ENCODE assay signal across 31 cellular contexts in genomic region chr11:132115454-132115853, GRCh38.
A peak's percentile ranks its signal among the peaks of the same experiment; 100 is the strongest.
DNase-seq lines count a peak whose midpoint lies in the region; ATAC-seq, FAIRE-seq and TF ChIP-seq lines count a peak whose summit lies in the region.
"Had no signal": no experiment of that assay in that cellular context is flagged by ENCODE, and none has a peak within 500 bp of the region (broad histone marks: within the 10 kb centered on the region; RNA-seq: fewer than 3 reads in every experiment).

No MANE protein-coding gene starts in this region.

- no peak overlapping the region for H3K56ac ChIP-seq in H9 (ENCODE audit: insufficient read length, low read depth, low read length)

- H3T11ph ChIP-seq in H9 (ENCODE audit: low read length): no peak overlapping the region

- H2AFZ ChIP-seq in H9 (ENCODE audit: low read length): no peak overlapping the region
- no peak overlapping the region for H2AFZ ChIP-seq in osteoblast (ENCODE audit: low read length)
- H2AFZ ChIP-seq in HepG2 (ENCODE audit: low read length): no peak overlapping the region
- H2AFZ ChIP-seq: neural progenitor cell had no signal

- H3K36me3 ChIP-seq in osteoblast (ENCODE audit: insufficient read depth, low read length): no peaks in the 10 kb centered on the region
- no peaks in the 10 kb centered on the region for H3K36me3 ChIP-seq in HepG2 (replicated peaks in 1 of 2; ENCODE audit: control insufficient read depth in 1 of 2, insufficient read depth in 2 of 2, low read length in 2 of 2)
- H3K36me3 ChIP-seq: BE2C, neural progenitor cell, upper lobe of left lung had no signal

- peak; percentile 37 for DNase-seq in H9
- no peak for DNase-seq in WTC11 (ENCODE audit: low spot score)
- DNase-seq in fibroblast of pulmonary artery (ENCODE audit: low read depth): peak; percentile 38
- peak; percentile 93 for DNase-seq in osteoblast (ENCODE audit: insufficient read length, low spot score, missing footprints)
- no peak for DNase-seq in medulla oblongata (ENCODE audit: extremely low spot score)
- no peak for DNase-seq in HepG2 (ENCODE audit: low spot score)
- no peak for DNase-seq in SKM-1 (lab: John Stamatoyannopoulos, UW; ENCODE audit: unreplicated experiment)
- DNase-seq: activated CD4-positive, alpha-beta T cell treated with anti-CD3 and anti-CD28 coated beads, Interleukin-2, amount 50 U/mL, for 4 hours; activated CD4-positive, CD25-positive, alpha-beta regulatory T cell; activated CD8-positive, alpha-beta memory T cell treated with anti-CD3 and anti-CD28 coated beads, Interleukin-2, amount 50 U/mL, for 4 hours; aorta; BE2C; dorsolateral prefrontal cortex; erythroblast; kidney; MM.1S; NCI-H1436 treated with DMSO at 0.1 percent for 48 hours; NCI-H2107; NCI-H446 treated with DMSO at 0.1 percent for 48 hours; small intestine; stimulated activated CD4-positive, alpha-beta T cell treated with anti-CD3 and anti-CD28 coated beads, Interleukin-1b, Interleukin-23, amount 100 ng/mL, for 48 hours; T1000; upper lobe of left lung had no signal

- TF ChIP-seq RAD21 in HepG2 (CRISPR knock-in tag; IDR thresholded peaks at IDR 0.05): no peak

- H3K4me2 ChIP-seq in H9 (ENCODE audit: insufficient read depth, insufficient read length, low read length) (no peak overlapping the region), osteoblast (ENCODE audit: insufficient read depth, low read length) (peak overlapping the region; percentile 1), HepG2 (ENCODE audit: low read depth, low read length) (no peak overlapping the region)
- H3K4me2 ChIP-seq: A549, neural progenitor cell had no signal

- no peak overlapping the region for H2BK20ac ChIP-seq in H9 (ENCODE audit: low read depth, low read length, poor library complexity, severe bottlenecking)

- TF ChIP-seq POLR2A in HepG2 (IDR thresholded peaks at IDR 0.05; ENCODE audit: insufficient read depth in 1 of 2, low read depth in 2 of 2, low read length in 2 of 2): no peak

- H3K4me3 ChIP-seq in fibroblast of pulmonary artery (replicated peaks; ENCODE audit: low read depth, low read length): no peak overlapping the region
- no peak overlapping the region for H3K4me3 ChIP-seq in osteoblast (ENCODE audit: insufficient read depth, low read length)
- no peak overlapping the region for H3K4me3 ChIP-seq in HepG2 (replicated peaks in 1 of 3; ENCODE audit: insufficient read depth in 1 of 3, low read depth in 2 of 3, low read length in 3 of 3)
- H3K4me3 ChIP-seq: A549, dorsolateral prefrontal cortex, lung, neural progenitor cell, upper lobe of left lung had no signal

- H3K27me3 ChIP-seq in H9 (ENCODE audit: insufficient read depth, low read length) (no peaks in the 10 kb centered on the region), osteoblast (ENCODE audit: insufficient read depth, low read length) (no peaks in the 10 kb centered on the region), HepG2 (ENCODE audit: control insufficient read depth in 1 of 2, insufficient read depth in 2 of 2, low read length in 2 of 2) (no peaks in the 10 kb centered on the region)
- H3K27me3 ChIP-seq: BE2C, dorsolateral prefrontal cortex, neural progenitor cell, upper lobe of left lung had no signal

- no peaks in the 10 kb centered on the region; the same call in 1 of the 2 replicates for H3K27me3 Mint-ChIP-seq in H9 (ENCODE audit: low read depth)
- H3K27me3 Mint-ChIP-seq in WTC11 (ENCODE audit: low read depth): no peaks in the 10 kb centered on the region
- H3K27me3 Mint-ChIP-seq: activated naive CD4-positive, alpha-beta T cell treated with anti-CD3 and anti-CD28 coated beads, Interleukin-2, amount 50 U/mL, for 24 hours had no signal

- no peak overlapping the region for H2BK120ac ChIP-seq in H9 (ENCODE audit: low read depth, low read length, poor library complexity, severe bottlenecking)

- H3K9ac ChIP-seq in H9 (ENCODE audit: extremely low read depth, insufficient read length, low read length): no peak overlapping the region
- H3K9ac ChIP-seq in HepG2 (ENCODE audit: insufficient read depth, low read depth, low read length): no peak overlapping the region
- H3K9ac ChIP-seq: neural progenitor cell had no signal

- no peak overlapping the region for H2AK5ac ChIP-seq in H9 (ENCODE audit: insufficient read length, low read length)

- H3K23ac ChIP-seq in H9 (ENCODE audit: insufficient read length, low read depth, low read length): no peak overlapping the region

- no peak overlapping the region for H4K5ac ChIP-seq in H9 (ENCODE audit: insufficient read length, low read depth, low read length)

- no peak overlapping the region for H4K91ac ChIP-seq in H9 (ENCODE audit: insufficient read length, low read depth, low read length)

- TF ChIP-seq EP300 in HepG2 (IDR thresholded peaks at IDR 0.05; ENCODE audit: low read depth in 2 of 2, low read length in 2 of 2): no peak
- TF ChIP-seq EP300 in HepG2 (CRISPR knock-in tag; IDR thresholded peaks at IDR 0.05; ENCODE audit: borderline replicate concordance): no peak

- H3K27ac ChIP-seq in H9 (ENCODE audit: insufficient read length, low read depth, low read length) (no peak overlapping the region), osteoblast (ENCODE audit: low read depth, low read length) (peak overlapping the region; percentile 100), HepG2 (ENCODE audit: extremely low read length, insufficient read depth, low read length) (no peak overlapping the region)
- H3K27ac ChIP-seq: A549, neural progenitor cell, upper lobe of left lung had no signal

- no peak overlapping the region for H3K14ac ChIP-seq in H9 (ENCODE audit: insufficient read depth, low read length)

- no CpG with 5 or more reads among the region's 5 CpGs for WGBS in H9 (ENCODE audit: extremely low coverage, insufficient read length, low lambda C conversion rate)
- WGBS in HepG2 (ENCODE audit: low lambda C conversion rate): 2% methylated on average over 5 of the region's 5 CpGs

- H3K36me3 Mint-ChIP-seq in H9 (ENCODE audit: insufficient read depth in 1 of 3, low read depth in 3 of 3): no peaks in the 10 kb centered on the region; a peak in 1 of 7 replicates
- no peaks in the 10 kb centered on the region for H3K36me3 Mint-ChIP-seq in WTC11
- H3K36me3 Mint-ChIP-seq: activated naive CD4-positive, alpha-beta T cell treated with anti-CD3 and anti-CD28 coated beads, Interleukin-2, amount 50 U/mL, for 24 hours; neural progenitor cell had no signal

- no peak for TF ChIP-seq CTCF in H9 (conservative IDR thresholded peaks at IDR 0.05)
- no peak for TF ChIP-seq CTCF in WTC11 (IDR thresholded peaks at IDR 0.05)
- TF ChIP-seq CTCF in fibroblast of pulmonary artery (IDR thresholded peaks at IDR 0.05; ENCODE audit: low read length, missing control alignments): no peak
- no peak for TF ChIP-seq CTCF in osteoblast (IDR thresholded peaks at IDR 0.05; ENCODE audit: extremely low read depth, low read depth, low read length)
- TF ChIP-seq CTCF in HepG2 (CRISPR knock-in tag; IDR thresholded peaks at IDR 0.05): no peak

- CTCF ChIA-PET in WTC11 (lab: Charles Lee): interaction anchor here (1.0 to 6.3 kb wide), 3 partner anchors 8 to 247 kb away, joined by 5 to 76 read pairs (median 14); no protein-coding TSS in a partner anchor
- CTCF ChIA-PET in HepG2 (lab: Yijun Ruan, JAX; ENCODE audit: low intra/inter-chr PET ratio, low total read pairs): no interaction called here

- no peaks in the 10 kb centered on the region for H3K23me2 ChIP-seq in H9 (ENCODE audit: insufficient read length, low read depth, low read length, poor library complexity, severe bottlenecking)

- H3K18ac ChIP-seq in H9 (ENCODE audit: insufficient read length, low read depth, low read length): no peak overlapping the region

- H3K4me3 Mint-ChIP-seq in H9 (no peak overlapping the region), WTC11 (no peak overlapping the region)
- H3K4me3 Mint-ChIP-seq: activated naive CD4-positive, alpha-beta T cell treated with anti-CD3 and anti-CD28 coated beads, Interleukin-2, amount 50 U/mL, for 24 hours; activated T-helper 17 cell treated with anti-CD3 and anti-CD28 coated beads, Interleukin-2, amount 50 U/mL, for 72 hours; neural progenitor cell had no signal

- 0 out of 2 replicates have a peak, but pooled peaks cover 3% of the 10 kb centered on the region for H3K79me2 ChIP-seq in H9 (ENCODE audit: insufficient read depth, low read length)
- peaks cover 18% of the 10 kb centered on the region for H3K79me2 ChIP-seq in osteoblast (ENCODE audit: insufficient read depth, low read length)
- H3K79me2 ChIP-seq in HepG2 (ENCODE audit: insufficient read depth, low read length): no peaks in the 10 kb centered on the region

- H4K20me1 ChIP-seq in H9 (ENCODE audit: control insufficient read depth, insufficient read depth, insufficient read length) (no peaks in the 10 kb centered on the region), osteoblast (ENCODE audit: insufficient read depth, low read length) (no peaks in the 10 kb centered on the region), HepG2 (ENCODE audit: insufficient read depth, low read length) (no peaks in the 10 kb centered on the region)

- peaks cover 74% of the 10 kb centered on the region in 2 experiments for H3K4me1 Mint-ChIP-seq in H9
- H3K4me1 Mint-ChIP-seq in WTC11: peaks cover 62% of the 10 kb centered on the region
- H3K4me1 Mint-ChIP-seq: activated naive CD4-positive, alpha-beta T cell treated with anti-CD3 and anti-CD28 coated beads, Interleukin-2, amount 50 U/mL, for 24 hours; activated T-helper 17 cell treated with anti-CD3 and anti-CD28 coated beads, Interleukin-2, amount 50 U/mL, for 72 hours had no signal

- no peaks in the 10 kb centered on the region for H3K79me1 ChIP-seq in H9 (ENCODE audit: insufficient read depth, low read depth, low read length, poor library complexity, severe bottlenecking)

- H2BK15ac ChIP-seq in H9 (ENCODE audit: low read depth, low read length): no peak overlapping the region

- in situ Hi-C loops in HepG2 (cut with HindIII; ENCODE audit: extremely low pct_ligation_motif_present, low pct_unique_long_range_greater_than_20kb): loop anchor here (25.0 kb wide), 1 partner anchor 947 kb away; no protein-coding TSS in a partner anchor

- ATAC-seq in WTC11: peak; percentile 61
- ATAC-seq in HG02623 (IDR thresholded peaks at IDR 0.05; ENCODE audit: unreplicated experiment): no peak
- no peak for ATAC-seq in HepG2
- ATAC-seq: A549; activated T-helper 17 cell treated with anti-CD3 and anti-CD28 coated beads, Interleukin-2, amount 50 U/mL, for 72 hours; Right ventricle myocardium inferior had no signal

- H3K27ac Mint-ChIP-seq in H9 (peak overlapping the region in 2 of 3 experiments; percentile 44 to 93; a peak in 3 of 7 replicates), WTC11 (no peak overlapping the region)
- H3K27ac Mint-ChIP-seq: activated naive CD4-positive, alpha-beta T cell treated with anti-CD3 and anti-CD28 coated beads, Interleukin-2, amount 50 U/mL, for 24 hours; activated T-helper 17 cell treated with anti-CD3 and anti-CD28 coated beads, Interleukin-2, amount 50 U/mL, for 72 hours; neural progenitor cell had no signal

- H3K9me3 Mint-ChIP-seq in H9: no peaks in the 10 kb centered on the region; a peak in 1 of 5 replicates
- H3K9me3 Mint-ChIP-seq in WTC11: no peaks in the 10 kb centered on the region
- H3K9me3 Mint-ChIP-seq: activated naive CD4-positive, alpha-beta T cell treated with anti-CD3 and anti-CD28 coated beads, Interleukin-2, amount 50 U/mL, for 24 hours; activated T-helper 17 cell treated with anti-CD3 and anti-CD28 coated beads, Interleukin-2, amount 50 U/mL, for 72 hours; neural progenitor cell had no signal

- no peak for FAIRE-seq in HepG2 (lab: Jason Lieb, UNC)
- FAIRE-seq: A549, G401.6, kidney, small intestine had no signal

- POLR2A ChIA-PET in WTC11 (lab: Charles Lee) (no interaction called here), HepG2 (lab: Yijun Ruan, JAX) (no interaction called here)

- H3K9me3 ChIP-seq in H9 (ENCODE audit: control insufficient read depth, low read depth, low read length): no peaks in the 10 kb centered on the region
- no peaks in the 10 kb centered on the region for H3K9me3 ChIP-seq in osteoblast (ENCODE audit: low read depth, low read length)
- H3K9me3 ChIP-seq in HepG2 (ENCODE audit: low read length): no peaks in the 10 kb centered on the region
- H3K9me3 ChIP-seq: A549, upper lobe of left lung had no signal

- H3K4me1 ChIP-seq in H9 (ENCODE audit: insufficient read depth, low read length): peaks cover 10% of the 10 kb centered on the region; the same call in 1 of the 2 replicates
- H3K4me1 ChIP-seq in osteoblast (ENCODE audit: insufficient read depth, low read length): peaks cover 47% of the 10 kb centered on the region
- no peaks in the 10 kb centered on the region for H3K4me1 ChIP-seq in HepG2 (ENCODE audit: insufficient read depth, low read length)
- H3K4me1 ChIP-seq: A549, BE2C, upper lobe of left lung had no signal

- H2BK5ac ChIP-seq in H9 (ENCODE audit: insufficient read length, low read length): no peak overlapping the region

- no peak overlapping the region for H3K4ac ChIP-seq in H9 (ENCODE audit: low read depth, low read length)

- no peak overlapping the region for H4K8ac ChIP-seq in H9 (replicated peaks; ENCODE audit: insufficient read length, low read depth, low read length)

- BruUV-seq in HepG2 (replicated peaks; lab: Mats Ljungman, UMichigan): no TSS peak

- no peak overlapping the region for H2BK12ac ChIP-seq in H9 (ENCODE audit: insufficient read length, low read depth, low read length)

- intact Hi-C loops in HepG2 (cut with micrococcal nuclease; ENCODE audit: unreplicated experiment): no loop called here

Comparison
In these comparisons a context has a peak if more than half of its experiments do, and no peak if none do; other contexts are left out.
1. DNase-seq: peak in H9 (single experiment), fibroblast of pulmonary artery (single experiment) and osteoblast (single experiment); none in WTC11 (single experiment), medulla oblongata (single experiment), HepG2 (single experiment) and SKM-1 (single experiment).